Comparison of ENCODE assay signal across 16 cellular contexts in the genomic region with DNA sequence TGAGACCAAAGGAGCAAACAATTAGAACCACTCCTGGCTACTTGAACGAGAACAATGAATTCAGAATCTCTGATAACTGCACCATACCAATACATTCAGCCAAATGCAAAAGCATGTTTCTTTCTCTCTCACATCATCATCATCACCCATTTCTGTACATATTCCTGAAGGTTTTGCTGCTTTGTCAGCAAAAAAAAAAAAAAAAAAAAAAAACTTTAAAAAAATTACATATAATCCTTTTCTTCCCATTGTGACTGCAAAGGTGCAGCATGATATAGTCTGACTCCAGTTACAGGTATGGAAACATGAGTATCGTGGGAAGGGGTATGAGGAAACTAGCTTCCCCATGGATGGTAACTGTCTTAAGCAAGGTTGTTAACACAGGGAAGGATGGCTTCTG.
"Had no signal": no experiment of that assay in that cellular context is flagged by ENCODE, and none has a peak within 500 bp of the region (broad histone marks: within the 10 kb centered on the region; RNA-seq: fewer than 3 reads in every experiment).

No MANE protein-coding gene starts in this region.

- H2AFZ ChIP-seq: PC-9 had no signal

- H3K4me3 Mint-ChIP-seq: activated CD4-positive, alpha-beta memory T cell treated with anti-CD3 and anti-CD28 coated beads, Interleukin-2, amount 10 ng/mL, durations not matched to agents 7 days and 5 days; activated CD8-positive, alpha-beta memory T cell treated with anti-CD3 and anti-CD28 coated beads, Interleukin-2, amount 10 ng/mL, durations not matched to agents 7 days and 5 days; activated naive CD4-positive, alpha-beta T cell treated with anti-CD3 and anti-CD28 coated beads, Interleukin-2, amount 10 ng/mL, durations not matched to agents 7 days and 5 days; activated naive CD8-positive, alpha-beta T cell; activated naive CD8-positive, alpha-beta T cell treated with anti-CD3 and anti-CD28 coated beads, Interleukin-2, amount 50 U/mL, for 24 hours; brain; T-helper 2 cell treated with Interferon-gamma antibody and Interleukin-4, amounts not matched to agents 5 μg/mL and 100 μg/mL, for 36 hours had no signal

- H3K9ac ChIP-seq: KMS-11 had no signal

- H3K27ac Mint-ChIP-seq: activated CD4-positive, alpha-beta memory T cell treated with anti-CD3 and anti-CD28 coated beads, Interleukin-2, amount 10 ng/mL, durations not matched to agents 7 days and 5 days; activated CD8-positive, alpha-beta memory T cell treated with anti-CD3 and anti-CD28 coated beads, Interleukin-2, amount 10 ng/mL, durations not matched to agents 7 days and 5 days; activated naive CD4-positive, alpha-beta T cell treated with anti-CD3 and anti-CD28 coated beads, Interleukin-2, amount 10 ng/mL, durations not matched to agents 7 days and 5 days; activated naive CD8-positive, alpha-beta T cell; activated naive CD8-positive, alpha-beta T cell treated with anti-CD3 and anti-CD28 coated beads, Interleukin-2, amount 50 U/mL, for 24 hours; brain; T-helper 2 cell treated with Interferon-gamma antibody and Interleukin-4, amounts not matched to agents 5 μg/mL and 100 μg/mL, for 36 hours had no signal

- H3K9me3 Mint-ChIP-seq: activated CD4-positive, alpha-beta memory T cell treated with anti-CD3 and anti-CD28 coated beads, Interleukin-2, amount 10 ng/mL, durations not matched to agents 7 days and 5 days; activated naive CD4-positive, alpha-beta T cell treated with anti-CD3 and anti-CD28 coated beads, Interleukin-2, amount 10 ng/mL, durations not matched to agents 7 days and 5 days; activated naive CD8-positive, alpha-beta T cell treated with anti-CD3 and anti-CD28 coated beads, Interleukin-2, amount 50 U/mL, for 24 hours; brain; T-helper 2 cell treated with Interferon-gamma antibody and Interleukin-4, amounts not matched to agents 5 μg/mL and 100 μg/mL, for 36 hours had no signal

- H3K27ac ChIP-seq: KMS-11, PC-9 had no signal

- DNase-seq: activated CD4-positive, CD25-positive, alpha-beta regulatory T cell treated with anti-CD3 and anti-CD28 coated beads, Interleukin-2, amount 50 U/mL, for 72 hours; activated CD8-positive, alpha-beta memory T cell treated with anti-CD3 and anti-CD28 coated beads for 24 hours; activated CD8-positive, alpha-beta memory T cell treated with anti-CD3 and anti-CD28 coated beads, Interleukin-2, amount 50 U/mL, for 48 hours; activated effector memory CD4-positive, alpha-beta T cell treated with Interleukin-2 at 50 U/mL for 16 hours; activated T-cell treated with anti-CD3 and anti-CD28 coated beads, Interleukin-2, amount 50 U/mL, for 48 hours; NCI-H524 treated with DMSO at 0.1 percent for 48 hours; Right ventricle myocardium superior had no signal

- H3K4me3 ChIP-seq: PC-9 had no signal

- H3K27me3 Mint-ChIP-seq: activated CD4-positive, alpha-beta memory T cell treated with anti-CD3 and anti-CD28 coated beads, Interleukin-2, amount 10 ng/mL, durations not matched to agents 7 days and 5 days; activated CD8-positive, alpha-beta memory T cell treated with anti-CD3 and anti-CD28 coated beads, Interleukin-2, amount 10 ng/mL, durations not matched to agents 7 days and 5 days; activated naive CD4-positive, alpha-beta T cell treated with anti-CD3 and anti-CD28 coated beads, Interleukin-2, amount 10 ng/mL, durations not matched to agents 7 days and 5 days; activated naive CD8-positive, alpha-beta T cell; activated naive CD8-positive, alpha-beta T cell treated with anti-CD3 and anti-CD28 coated beads, Interleukin-2, amount 50 U/mL, for 24 hours; brain had no signal

- H3K4me2 ChIP-seq: KMS-11, PC-9 had no signal

- H3K36me3 Mint-ChIP-seq: activated naive CD8-positive, alpha-beta T cell; brain had no signal
